ENCODE assay signal across 2 cellular contexts in the genomic region with DNA sequence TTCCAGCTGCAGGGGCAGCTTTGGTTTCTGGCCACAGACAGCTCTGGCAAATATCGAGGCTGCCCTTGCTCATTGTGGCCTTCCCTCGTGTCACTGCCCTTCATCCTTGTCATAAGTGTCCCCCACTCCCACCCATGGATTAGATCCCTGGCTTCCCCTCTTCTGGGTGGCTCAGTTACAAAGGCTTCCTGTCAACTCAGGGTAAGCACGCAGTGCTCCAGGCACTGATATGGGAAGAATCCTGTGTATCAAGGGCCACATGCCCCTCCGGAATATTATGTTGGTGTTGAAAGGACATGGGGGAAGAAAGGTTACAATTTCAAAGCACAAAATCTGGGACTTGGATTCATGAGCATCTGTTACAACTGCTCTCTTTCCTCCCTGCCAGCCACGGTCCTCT.
TF ChIP-seq lines count a peak whose summit lies in the region.

No MANE protein-coding gene starts in this region.

TF ChIP-seq in SK-N-SH, 30 proteins besides CTCF, POLR2A, EP300 and RAD21:
- no peak for TF ChIP-seq GATA2 (CRISPR knock-in tag; IDR thresholded peaks at IDR 0.05)
- TF ChIP-seq EZH2phosphoT487 (IDR thresholded peaks at IDR 0.05; ENCODE audit: borderline replicate concordance, low read depth): no peak
- TF ChIP-seq MXI1 (IDR thresholded peaks at IDR 0.05; ENCODE audit: low read depth, low read length): no peak
- no peak for TF ChIP-seq USF1 (IDR thresholded peaks at IDR 0.05; ENCODE audit: borderline replicate concordance, low read depth)
- no peak for TF ChIP-seq SIN3A (IDR thresholded peaks at IDR 0.05; ENCODE audit: borderline replicate concordance, low read depth, low read length)
- TF ChIP-seq ELF1 (IDR thresholded peaks at IDR 0.05): no peak
- TF ChIP-seq, protein P1, sequence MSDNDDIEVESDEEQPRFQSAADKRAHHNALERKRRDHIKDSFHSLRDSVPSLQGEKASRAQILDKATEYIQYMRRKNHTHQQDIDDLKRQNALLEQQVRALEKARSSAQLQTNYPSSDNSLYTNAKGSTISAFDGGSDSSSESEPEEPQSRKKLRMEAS (IDR thresholded peaks at IDR 0.05; ENCODE audit: low read depth): no peak
- TF ChIP-seq MEF2A (IDR thresholded peaks at IDR 0.05; ENCODE audit: borderline replicate concordance, low read depth): no peak
- TF ChIP-seq TEAD4 (IDR thresholded peaks at IDR 0.05; ENCODE audit: borderline replicate concordance, insufficient read depth): no peak
- TF ChIP-seq GABPA (IDR thresholded peaks at IDR 0.05; ENCODE audit: low read depth): no peak
- no peak for TF ChIP-seq IRF3 (IDR thresholded peaks at IDR 0.05; ENCODE audit: low read depth, low read length)
- TF ChIP-seq PBX3 (IDR thresholded peaks at IDR 0.05): no peak
- TF ChIP-seq ZBTB33 (IDR thresholded peaks at IDR 0.05; ENCODE audit: borderline replicate concordance, low read depth): no peak
- no peak for TF ChIP-seq POLR2AphosphoS5 (IDR thresholded peaks at IDR 0.05; ENCODE audit: low read depth, low read length)
- TF ChIP-seq NFIC (IDR thresholded peaks at IDR 0.05; ENCODE audit: borderline replicate concordance): no peak
- TF ChIP-seq CHD2 (IDR thresholded peaks at IDR 0.05; ENCODE audit: low read length, partially characterized antibody): no peak
- no peak for TF ChIP-seq YY1 (IDR thresholded peaks at IDR 0.05; ENCODE audit: low read depth)
- TF ChIP-seq REST (IDR thresholded peaks at IDR 0.05; ENCODE audit: low read depth, low read length): no peak
- TF ChIP-seq NRF1 (IDR thresholded peaks at IDR 0.05; ENCODE audit: low read depth, low read length): no peak
- TF ChIP-seq JUND (IDR thresholded peaks at IDR 0.05): no peak
TF ChIP-seq in SK-N-SH: peak in this region for 0.

TF ChIP-seq in SK-N-SH treated with all-trans-retinoic acid at 6 μM for 48 hours, 23 proteins besides CTCF, POLR2A, EP300 and RAD21:
- no peak for TF ChIP-seq POU6F1 (CRISPR knock-in tag; IDR thresholded peaks at IDR 0.05; ENCODE audit: borderline replicate concordance, low read depth)
- TF ChIP-seq ARNTL (CRISPR knock-in tag; IDR thresholded peaks at IDR 0.05; ENCODE audit: borderline replicate concordance, low read depth): no peak
- TF ChIP-seq ZFP30 (CRISPR knock-in tag; IDR thresholded peaks at IDR 0.05): no peak
- no peak for TF ChIP-seq CSDC2 (CRISPR knock-in tag; IDR thresholded peaks at IDR 0.05)
- no peak for TF ChIP-seq ZC3H10 (CRISPR knock-in tag; IDR thresholded peaks at IDR 0.05)
- TF ChIP-seq BACH2 (CRISPR knock-in tag; IDR thresholded peaks at IDR 0.05; ENCODE audit: borderline replicate concordance): no peak
- no peak for TF ChIP-seq ZFP3 (CRISPR knock-in tag; IDR thresholded peaks at IDR 0.05)
- TF ChIP-seq, protein P2, sequence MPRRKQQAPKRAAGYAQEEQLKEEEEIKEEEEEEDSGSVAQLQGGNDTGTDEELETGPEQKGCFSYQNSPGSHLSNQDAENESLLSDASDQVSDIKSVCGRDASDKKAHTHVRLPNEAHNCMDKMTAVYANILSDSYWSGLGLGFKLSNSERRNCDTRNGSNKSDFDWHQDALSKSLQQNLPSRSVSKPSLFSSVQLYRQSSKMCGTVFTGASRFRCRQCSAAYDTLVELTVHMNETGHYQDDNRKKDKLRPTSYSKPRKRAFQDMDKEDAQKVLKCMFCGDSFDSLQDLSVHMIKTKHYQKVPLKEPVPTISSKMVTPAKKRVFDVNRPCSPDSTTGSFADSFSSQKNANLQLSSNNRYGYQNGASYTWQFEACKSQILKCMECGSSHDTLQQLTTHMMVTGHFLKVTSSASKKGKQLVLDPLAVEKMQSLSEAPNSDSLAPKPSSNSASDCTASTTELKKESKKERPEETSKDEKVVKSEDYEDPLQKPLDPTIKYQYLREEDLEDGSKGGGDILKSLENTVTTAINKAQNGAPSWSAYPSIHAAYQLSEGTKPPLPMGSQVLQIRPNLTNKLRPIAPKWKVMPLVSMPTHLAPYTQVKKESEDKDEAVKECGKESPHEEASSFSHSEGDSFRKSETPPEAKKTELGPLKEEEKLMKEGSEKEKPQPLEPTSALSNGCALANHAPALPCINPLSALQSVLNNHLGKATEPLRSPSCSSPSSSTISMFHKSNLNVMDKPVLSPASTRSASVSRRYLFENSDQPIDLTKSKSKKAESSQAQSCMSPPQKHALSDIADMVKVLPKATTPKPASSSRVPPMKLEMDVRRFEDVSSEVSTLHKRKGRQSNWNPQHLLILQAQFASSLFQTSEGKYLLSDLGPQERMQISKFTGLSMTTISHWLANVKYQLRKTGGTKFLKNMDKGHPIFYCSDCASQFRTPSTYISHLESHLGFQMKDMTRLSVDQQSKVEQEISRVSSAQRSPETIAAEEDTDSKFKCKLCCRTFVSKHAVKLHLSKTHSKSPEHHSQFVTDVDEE (CRISPR knock-in tag; IDR thresholded peaks at IDR 0.05): no peak
- no peak for TF ChIP-seq ZNF8 (CRISPR knock-in tag; IDR thresholded peaks at IDR 0.05)
- TF ChIP-seq TCF4 (CRISPR knock-in tag; IDR thresholded peaks at IDR 0.05; ENCODE audit: borderline replicate concordance): no peak
- TF ChIP-seq, protein P3, sequence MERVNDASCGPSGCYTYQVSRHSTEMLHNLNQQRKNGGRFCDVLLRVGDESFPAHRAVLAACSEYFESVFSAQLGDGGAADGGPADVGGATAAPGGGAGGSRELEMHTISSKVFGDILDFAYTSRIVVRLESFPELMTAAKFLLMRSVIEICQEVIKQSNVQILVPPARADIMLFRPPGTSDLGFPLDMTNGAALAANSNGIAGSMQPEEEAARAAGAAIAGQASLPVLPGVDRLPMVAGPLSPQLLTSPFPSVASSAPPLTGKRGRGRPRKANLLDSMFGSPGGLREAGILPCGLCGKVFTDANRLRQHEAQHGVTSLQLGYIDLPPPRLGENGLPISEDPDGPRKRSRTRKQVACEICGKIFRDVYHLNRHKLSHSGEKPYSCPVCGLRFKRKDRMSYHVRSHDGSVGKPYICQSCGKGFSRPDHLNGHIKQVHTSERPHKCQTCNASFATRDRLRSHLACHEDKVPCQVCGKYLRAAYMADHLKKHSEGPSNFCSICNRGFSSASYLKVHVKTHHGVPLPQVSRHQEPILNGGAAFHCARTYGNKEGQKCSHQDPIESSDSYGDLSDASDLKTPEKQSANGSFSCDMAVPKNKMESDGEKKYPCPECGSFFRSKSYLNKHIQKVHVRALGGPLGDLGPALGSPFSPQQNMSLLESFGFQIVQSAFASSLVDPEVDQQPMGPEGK (CRISPR knock-in tag; IDR thresholded peaks at IDR 0.05; ENCODE audit: borderline replicate concordance): no peak
- no peak for TF ChIP-seq TOX (CRISPR knock-in tag; IDR thresholded peaks at IDR 0.05; ENCODE audit: borderline replicate concordance)
- no peak for TF ChIP-seq ZNF565 (CRISPR knock-in tag; conservative IDR thresholded peaks at IDR 0.05; ENCODE audit: low read depth)
- no peak for TF ChIP-seq ESRRG (CRISPR knock-in tag; IDR thresholded peaks at IDR 0.05)
- TF ChIP-seq ISL1 (CRISPR knock-in tag; IDR thresholded peaks at IDR 0.05): no peak
- TF ChIP-seq, protein P4, sequence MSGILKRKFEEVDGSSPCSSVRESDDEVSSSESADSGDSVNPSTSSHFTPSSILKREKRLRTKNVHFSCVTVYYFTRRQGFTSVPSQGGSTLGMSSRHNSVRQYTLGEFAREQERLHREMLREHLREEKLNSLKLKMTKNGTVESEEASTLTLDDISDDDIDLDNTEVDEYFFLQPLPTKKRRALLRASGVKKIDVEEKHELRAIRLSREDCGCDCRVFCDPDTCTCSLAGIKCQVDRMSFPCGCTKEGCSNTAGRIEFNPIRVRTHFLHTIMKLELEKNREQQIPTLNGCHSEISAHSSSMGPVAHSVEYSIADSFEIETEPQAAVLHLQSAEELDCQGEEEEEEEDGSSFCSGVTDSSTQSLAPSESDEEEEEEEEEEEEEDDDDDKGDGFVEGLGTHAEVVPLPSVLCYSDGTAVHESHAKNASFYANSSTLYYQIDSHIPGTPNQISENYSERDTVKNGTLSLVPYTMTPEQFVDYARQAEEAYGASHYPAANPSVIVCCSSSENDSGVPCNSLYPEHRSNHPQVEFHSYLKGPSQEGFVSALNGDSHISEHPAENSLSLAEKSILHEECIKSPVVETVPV (CRISPR knock-in tag; IDR thresholded peaks at IDR 0.05): no peak
- TF ChIP-seq GLIS3 (CRISPR knock-in tag; IDR thresholded peaks at IDR 0.05): no peak
